In genomic region chr17:59067756-59068155, GRCh38 we compare ENCODE assay signal across 13 cellular contexts.
"Had no signal": no experiment of that assay in that cellular context is flagged by ENCODE, and none has a peak within 500 bp of the region (broad histone marks: within the 10 kb centered on the region; RNA-seq: fewer than 3 reads in every experiment).

No MANE protein-coding gene starts in this region.

- H3K27me3 Mint-ChIP-seq: activated CD4-positive, alpha-beta T cell treated with anti-CD3 and anti-CD28 coated beads, Interleukin-2, amount 10 ng/mL, durations not matched to agents 24 days and 14 days; activated naive CD8-positive, alpha-beta T cell treated with anti-CD3 and anti-CD28 coated beads, Interleukin-2, amount 50 U/mL, for 24 hours; effector memory CD8-positive, alpha-beta T cell; naive thymus-derived CD8-positive, alpha-beta T cell had no signal

- H3K27ac Mint-ChIP-seq: activated CD4-positive, alpha-beta T cell treated with anti-CD3 and anti-CD28 coated beads, Interleukin-2, amount 10 ng/mL, durations not matched to agents 24 days and 14 days; activated naive CD8-positive, alpha-beta T cell treated with anti-CD3 and anti-CD28 coated beads, Interleukin-2, amount 50 U/mL, for 24 hours; naive thymus-derived CD8-positive, alpha-beta T cell had no signal

- ATAC-seq: activated naive CD8-positive, alpha-beta T cell treated with anti-CD3 and anti-CD28 coated beads, Interleukin-2, amount 50 U/mL, for 24 hours; effector memory CD8-positive, alpha-beta T cell; foreskin keratinocyte; naive thymus-derived CD8-positive, alpha-beta T cell had no signal

- DNase-seq: activated CD4-positive, alpha-beta T cell treated with anti-CD3 and anti-CD28 coated beads, Interleukin-2, amount 10 ng/mL, durations not matched to agents 24 days and 14 days; activated CD4-positive, CD25-positive, alpha-beta regulatory T cell; activated naive CD4-positive, alpha-beta T cell treated with Interleukin-2 at 50 U/mL for 16 hours; activated naive CD8-positive, alpha-beta T cell treated with anti-CD3 and anti-CD28 coated beads, Interleukin-2, amount 50 U/mL, for 24 hours; aorta; dermis blood vessel endothelial cell; effector memory CD8-positive, alpha-beta T cell; foreskin keratinocyte; kidney glomerular epithelial cell; mesenchymal stem cell; naive thymus-derived CD8-positive, alpha-beta T cell; stimulated activated CD4-positive, alpha-beta T cell treated with anti-CD3 and anti-CD28 coated beads, Interleukin-1b, Interleukin-23, amount 100 ng/mL, for 48 hours; tibial artery had no signal

- H3K4me3 Mint-ChIP-seq: activated CD4-positive, alpha-beta T cell treated with anti-CD3 and anti-CD28 coated beads, Interleukin-2, amount 10 ng/mL, durations not matched to agents 24 days and 14 days; activated naive CD8-positive, alpha-beta T cell treated with anti-CD3 and anti-CD28 coated beads, Interleukin-2, amount 50 U/mL, for 24 hours; effector memory CD8-positive, alpha-beta T cell; naive thymus-derived CD8-positive, alpha-beta T cell had no signal

- H3K4me1 Mint-ChIP-seq: activated naive CD8-positive, alpha-beta T cell treated with anti-CD3 and anti-CD28 coated beads, Interleukin-2, amount 50 U/mL, for 24 hours; naive thymus-derived CD8-positive, alpha-beta T cell had no signal

- H3K9me3 Mint-ChIP-seq: activated naive CD8-positive, alpha-beta T cell treated with anti-CD3 and anti-CD28 coated beads, Interleukin-2, amount 50 U/mL, for 24 hours; effector memory CD8-positive, alpha-beta T cell; naive thymus-derived CD8-positive, alpha-beta T cell had no signal
